In the genomic region with DNA sequence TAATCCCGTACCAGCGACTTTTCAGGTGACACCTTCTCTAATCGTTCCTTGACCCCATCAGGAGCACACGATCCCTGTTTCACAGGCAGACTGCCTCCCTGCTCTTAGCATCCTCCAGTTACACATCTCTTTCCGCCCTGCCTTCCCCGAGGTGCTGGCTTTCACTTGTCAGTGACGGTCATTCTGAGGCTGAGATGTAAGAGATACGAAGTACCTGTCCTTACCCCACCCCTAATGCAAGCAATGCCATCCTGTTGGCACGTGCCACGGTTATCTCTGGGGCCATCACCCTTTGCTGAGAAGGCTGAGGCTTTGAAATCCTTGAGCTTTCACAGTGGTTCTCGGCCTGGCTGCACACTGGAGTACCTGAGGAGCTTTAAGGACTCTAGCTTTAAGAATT, we compare ENCODE assay signal across 14 cellular contexts. TPM values are rescaled to one million over a fixed set of nuclear protein-coding genes. Genes with fewer than 3 reads are reported as not detected.
A peak's percentile ranks its signal among the peaks of the same experiment; 100 is the strongest.
DNase-seq lines count a peak whose midpoint lies in the region; ATAC-seq and TF ChIP-seq lines count a peak whose summit lies in the region.
"Had no signal": no experiment of that assay in that cellular context is flagged by ENCODE, and none has a peak within 500 bp of the region (broad histone marks: within the 10 kb centered on the region; RNA-seq: fewer than 3 reads in every experiment).

No MANE protein-coding gene starts in this region.

- H4K8ac ChIP-seq in H9 (replicated peaks; ENCODE audit: insufficient read length, low read depth, low read length): no peak overlapping the region

- H3K27ac Mint-ChIP-seq in H9: no peak overlapping the region; a peak in 1 of 7 replicates
- H3K27ac Mint-ChIP-seq in endodermal cell: no peak overlapping the region
- no peak overlapping the region for H3K27ac Mint-ChIP-seq in progenitor cell of endocrine pancreas
- H3K27ac Mint-ChIP-seq: CD14-positive monocyte; CD8-positive, alpha-beta T cell; IgD-negative memory B cell had no signal

- H3K23me2 ChIP-seq in H9 (ENCODE audit: insufficient read length, low read depth, low read length, poor library complexity, severe bottlenecking): no peaks in the 10 kb centered on the region

- no peaks in the 10 kb centered on the region for H3K79me1 ChIP-seq in H9 (ENCODE audit: insufficient read depth, low read depth, low read length, poor library complexity, severe bottlenecking)

- H2BK15ac ChIP-seq in H9 (ENCODE audit: low read depth, low read length): no peak overlapping the region

- peaks cover 28% of the 10 kb centered on the region for H3K36me3 ChIP-seq in endodermal cell (ENCODE audit: control insufficient read depth, insufficient read depth, low read length)
- no peaks in the 10 kb centered on the region for H3K36me3 ChIP-seq in parathyroid adenoma (ENCODE audit: control insufficient read depth, insufficient read depth, low read length)

- no peak overlapping the region for H2AK5ac ChIP-seq in H9 (ENCODE audit: insufficient read length, low read length)

- no peak for ATAC-seq in GM19395 (IDR thresholded peaks at IDR 0.05; ENCODE audit: unreplicated experiment)
- ATAC-seq: CD8-positive, alpha-beta T cell had no signal

- no peak overlapping the region for H2BK12ac ChIP-seq in H9 (ENCODE audit: insufficient read length, low read depth, low read length)

- no CpG with 5 or more reads among the region's 11 CpGs for WGBS in H9 (ENCODE audit: extremely low coverage, insufficient read length, low lambda C conversion rate)
- 92% methylated on average over 10 to 11 of the region's 11 CpGs for WGBS in endodermal cell (ENCODE audit: insufficient coverage in 1 of 2, insufficient read length in 1 of 2), 2 experiments

- H3K4me2 ChIP-seq in H9 (ENCODE audit: insufficient read depth, insufficient read length, low read length): no peak overlapping the region
- peak overlapping the region; percentile 57 for H3K4me2 ChIP-seq in parathyroid adenoma (ENCODE audit: low read length)
- H3K4me2 ChIP-seq: A549 had no signal

- H3K27ac ChIP-seq in H9 (ENCODE audit: insufficient read length, low read depth, low read length): no peak overlapping the region
- no peak overlapping the region for H3K27ac ChIP-seq in endodermal cell (ENCODE audit: low read depth, low read length)
- peak overlapping the region; percentile 34 for H3K27ac ChIP-seq in parathyroid adenoma
- H3K27ac ChIP-seq: A549, GM23248 had no signal

- H3K4me3 Mint-ChIP-seq in H9: no peak overlapping the region
- no peak overlapping the region for H3K4me3 Mint-ChIP-seq in endodermal cell
- no peak overlapping the region for H3K4me3 Mint-ChIP-seq in progenitor cell of endocrine pancreas (ENCODE audit: low read depth)
- H3K4me3 Mint-ChIP-seq: CD14-positive monocyte; CD8-positive, alpha-beta T cell had no signal

- H3K9ac ChIP-seq in H9 (ENCODE audit: extremely low read depth, insufficient read length, low read length): no peak overlapping the region
- H3K9ac ChIP-seq in endodermal cell (ENCODE audit: extremely low read depth, low read length, poor library complexity, severe bottlenecking): no peak overlapping the region
- H3K9ac ChIP-seq in parathyroid adenoma: no peak overlapping the region
- H3K9ac ChIP-seq: GM23248 had no signal

- no peak overlapping the region for H2BK20ac ChIP-seq in H9 (ENCODE audit: low read depth, low read length, poor library complexity, severe bottlenecking)

- no peaks in the 10 kb centered on the region for H3K79me2 ChIP-seq in H9 (ENCODE audit: insufficient read depth, low read length)
- H3K79me2 ChIP-seq in parathyroid adenoma: no peaks in the 10 kb centered on the region

- H3K9me3 ChIP-seq in H9 (ENCODE audit: control insufficient read depth, low read depth, low read length) (no peaks in the 10 kb centered on the region), endodermal cell (ENCODE audit: control insufficient read depth, low read length) (peaks cover 23% of the 10 kb centered on the region), parathyroid adenoma (ENCODE audit: control insufficient read depth, low read length) (no peaks in the 10 kb centered on the region)
- H3K9me3 ChIP-seq: A549 had no signal

- no peak overlapping the region for H4K91ac ChIP-seq in H9 (ENCODE audit: insufficient read length, low read depth, low read length)

- TF ChIP-seq CTCF in H9 (conservative IDR thresholded peaks at IDR 0.05): no peak
- TF ChIP-seq CTCF in LNCaP clone FGC (IDR thresholded peaks at IDR 0.05; ENCODE audit: control insufficient read depth, extremely low read depth, insufficient read depth): no peak
- TF ChIP-seq CTCF in endodermal cell (conservative IDR thresholded peaks at IDR 0.05): no peak
- TF ChIP-seq CTCF in parathyroid adenoma (IDR thresholded peaks at IDR 0.05): no peak
- no peak for TF ChIP-seq CTCF in progenitor cell of endocrine pancreas (IDR thresholded peaks at IDR 0.05; ENCODE audit: unreplicated experiment)

- H3K18ac ChIP-seq in H9 (ENCODE audit: insufficient read length, low read depth, low read length): no peak overlapping the region

- peaks cover 0 to 10% (median under 1%) of the 10 kb centered on the region in 3 experiments; a peak in 5 of 7 replicates for H3K36me3 Mint-ChIP-seq in H9 (ENCODE audit: insufficient read depth in 1 of 3, low read depth in 3 of 3)
- peaks cover 60% of the 10 kb centered on the region for H3K36me3 Mint-ChIP-seq in endodermal cell (ENCODE audit: low read depth)
- peaks cover 21% of the 10 kb centered on the region for H3K36me3 Mint-ChIP-seq in progenitor cell of endocrine pancreas (ENCODE audit: insufficient read depth)
- H3K36me3 Mint-ChIP-seq: CD14-positive monocyte; CD8-positive, alpha-beta T cell; IgD-negative memory B cell had no signal

- H3K4me1 ChIP-seq in H9 (ENCODE audit: insufficient read depth, low read length): no peaks in the 10 kb centered on the region
- H3K4me1 ChIP-seq in endodermal cell (ENCODE audit: control insufficient read depth, insufficient read depth, low read length): no peaks in the 10 kb centered on the region
- peaks cover 15% of the 10 kb centered on the region for H3K4me1 ChIP-seq in parathyroid adenoma

- no peaks in the 10 kb centered on the region for H3K27me3 ChIP-seq in H9 (ENCODE audit: insufficient read depth, low read length)
- no peaks in the 10 kb centered on the region for H3K27me3 ChIP-seq in endodermal cell (ENCODE audit: control insufficient read depth, insufficient read depth, low read length, poor library complexity, severe bottlenecking)
- no peaks in the 10 kb centered on the region for H3K27me3 ChIP-seq in parathyroid adenoma (ENCODE audit: control insufficient read depth, insufficient read depth, low read length)

- DNase-seq in H9 (peak; percentile 24), LNCaP clone FGC (ENCODE audit: low read depth) (peak; percentile 22), endodermal cell (peak; percentile 33), NCI-H510A treated with DMSO at 0.1 percent for 48 hours (lab: John Stamatoyannopoulos, UW) (no peak), progenitor cell of endocrine pancreas (ENCODE audit: low spot score, unreplicated experiment) (no peak)
- DNase-seq: COR-L47, GM23248 had no signal

- no peak overlapping the region for H2AFZ ChIP-seq in H9 (ENCODE audit: low read length)
- H2AFZ ChIP-seq in parathyroid adenoma: no peak overlapping the region
- H2AFZ ChIP-seq: GM23248 had no signal

- peak overlapping the region; percentile 25 for H4K5ac ChIP-seq in H9 (ENCODE audit: insufficient read length, low read depth, low read length)

- H2BK5ac ChIP-seq in H9 (ENCODE audit: insufficient read length, low read length): no peak overlapping the region

- H3K4me1 Mint-ChIP-seq in H9 (peaks cover 0 to 6% of the 10 kb centered on the region in 2 experiments; a peak in 1 of 4 replicates), endodermal cell (peaks cover 8% of the 10 kb centered on the region), progenitor cell of endocrine pancreas (ENCODE audit: low read depth) (peaks cover 2% of the 10 kb centered on the region)
- H3K4me1 Mint-ChIP-seq: CD14-positive monocyte, IgD-negative memory B cell had no signal

- H3K4me3 ChIP-seq in LNCaP clone FGC (ENCODE audit: low read depth, low read length) (no peak overlapping the region), endodermal cell (ENCODE audit: low read length) (no peak overlapping the region), parathyroid adenoma (ENCODE audit: low read depth, low read length) (peak overlapping the region; percentile 30)
- H3K4me3 ChIP-seq: A549, GM23248 had no signal

- no peak overlapping the region for H3K4ac ChIP-seq in H9 (ENCODE audit: low read depth, low read length)

- H3K14ac ChIP-seq in H9 (ENCODE audit: insufficient read depth, low read length): no peak overlapping the region; the same call in 1 of the 2 replicates

- no peak overlapping the region for H3K23ac ChIP-seq in H9 (ENCODE audit: insufficient read length, low read depth, low read length)

- H3K27me3 Mint-ChIP-seq in H9 (ENCODE audit: low read depth): no peaks in the 10 kb centered on the region; the same call in 1 of the 2 replicates
- no peaks in the 10 kb centered on the region for H3K27me3 Mint-ChIP-seq in endodermal cell (ENCODE audit: insufficient read depth)
- H3K27me3 Mint-ChIP-seq in progenitor cell of endocrine pancreas: no peaks in the 10 kb centered on the region

- H2BK120ac ChIP-seq in H9 (ENCODE audit: low read depth, low read length, poor library complexity, severe bottlenecking): no peak overlapping the region

- no peak overlapping the region for H3K56ac ChIP-seq in H9 (ENCODE audit: insufficient read length, low read depth, low read length)

- H4K20me1 ChIP-seq in H9 (ENCODE audit: control insufficient read depth, insufficient read depth, insufficient read length): no peaks in the 10 kb centered on the region

- no peak overlapping the region for H3T11ph ChIP-seq in H9 (ENCODE audit: low read length)

- peaks cover 11 to 22% of the 10 kb centered on the region in 2 experiments for H3K9me3 Mint-ChIP-seq in H9
- peaks cover 23% of the 10 kb centered on the region for H3K9me3 Mint-ChIP-seq in endodermal cell
- peaks cover 17% of the 10 kb centered on the region for H3K9me3 Mint-ChIP-seq in progenitor cell of endocrine pancreas (ENCODE audit: low read depth)

RNA-seq across cellular contexts. Expression of gene B4GALNT3, which starts 24.4 kb away (rescaled TPM):
- 22.1 and 23.3 TPM in 2 replicates for total RNA-seq in H9 (2021)
- total RNA-seq in endodermal cell: 100 to 1,000 TPM in 1 of 2 donors, 10 to 100 TPM in 1; 61.5 to 155 TPM
- polyA plus RNA-seq in endodermal cell (2013, experiment 1 of 2): 13.3 TPM
- polyA plus RNA-seq in endodermal cell (2013, experiment 2 of 2): 15.9 TPM
- 58.3 and 67.0 TPM in 2 replicates for total RNA-seq in progenitor cell of endocrine pancreas
- polyA plus RNA-seq: BJ, GM23248 had no signal

Comparison
In these comparisons a context has a peak if more than half of its experiments do, and no peak if none do; other contexts are left out.
1. DNase-seq: peak in H9 (single experiment), LNCaP clone FGC (single experiment) and endodermal cell (single experiment); none in NCI-H510A treated with DMSO at 0.1 percent for 48 hours (single experiment) and progenitor cell of endocrine pancreas (single experiment).